Comparison of ENCODE assay signal across 1 cellular context in the genomic region with DNA sequence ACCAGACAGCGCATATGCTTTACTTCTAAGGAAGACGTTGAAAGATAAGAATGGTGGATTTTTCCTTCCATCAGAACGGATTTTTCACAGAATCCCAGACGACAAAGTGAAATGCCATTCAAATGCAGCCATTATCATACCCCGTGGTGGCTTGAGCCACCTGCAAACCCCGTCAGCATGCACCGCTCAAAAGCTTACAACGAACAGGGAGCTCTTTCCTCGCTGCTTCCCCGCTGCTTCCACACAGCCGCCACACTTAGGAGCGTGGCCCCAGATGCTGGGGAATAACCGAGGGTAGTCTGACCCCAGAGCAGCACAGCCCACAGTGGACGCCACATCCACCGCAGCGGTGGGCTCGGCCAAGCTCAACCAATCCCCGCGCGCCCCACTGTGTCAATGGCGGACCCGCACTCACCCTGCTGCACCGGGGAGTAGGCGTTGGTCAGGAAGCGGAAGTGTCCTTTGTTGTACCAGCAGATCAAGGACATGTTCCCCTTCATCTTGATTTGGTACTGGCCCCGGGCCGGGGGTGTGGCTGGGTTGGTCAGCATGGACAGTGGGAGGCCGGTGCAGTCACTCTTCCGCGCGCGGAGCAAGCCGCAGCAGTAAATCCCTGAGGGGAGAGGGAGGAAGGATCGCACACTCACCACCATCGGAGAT.
TF ChIP-seq lines count a peak whose summit lies in the region.

No MANE protein-coding gene starts in this region.

TF ChIP-seq in K562, 482 proteins besides CTCF, POLR2A, EP300 and RAD21 (continued from another document):
- TF ChIP-seq, protein P1, sequence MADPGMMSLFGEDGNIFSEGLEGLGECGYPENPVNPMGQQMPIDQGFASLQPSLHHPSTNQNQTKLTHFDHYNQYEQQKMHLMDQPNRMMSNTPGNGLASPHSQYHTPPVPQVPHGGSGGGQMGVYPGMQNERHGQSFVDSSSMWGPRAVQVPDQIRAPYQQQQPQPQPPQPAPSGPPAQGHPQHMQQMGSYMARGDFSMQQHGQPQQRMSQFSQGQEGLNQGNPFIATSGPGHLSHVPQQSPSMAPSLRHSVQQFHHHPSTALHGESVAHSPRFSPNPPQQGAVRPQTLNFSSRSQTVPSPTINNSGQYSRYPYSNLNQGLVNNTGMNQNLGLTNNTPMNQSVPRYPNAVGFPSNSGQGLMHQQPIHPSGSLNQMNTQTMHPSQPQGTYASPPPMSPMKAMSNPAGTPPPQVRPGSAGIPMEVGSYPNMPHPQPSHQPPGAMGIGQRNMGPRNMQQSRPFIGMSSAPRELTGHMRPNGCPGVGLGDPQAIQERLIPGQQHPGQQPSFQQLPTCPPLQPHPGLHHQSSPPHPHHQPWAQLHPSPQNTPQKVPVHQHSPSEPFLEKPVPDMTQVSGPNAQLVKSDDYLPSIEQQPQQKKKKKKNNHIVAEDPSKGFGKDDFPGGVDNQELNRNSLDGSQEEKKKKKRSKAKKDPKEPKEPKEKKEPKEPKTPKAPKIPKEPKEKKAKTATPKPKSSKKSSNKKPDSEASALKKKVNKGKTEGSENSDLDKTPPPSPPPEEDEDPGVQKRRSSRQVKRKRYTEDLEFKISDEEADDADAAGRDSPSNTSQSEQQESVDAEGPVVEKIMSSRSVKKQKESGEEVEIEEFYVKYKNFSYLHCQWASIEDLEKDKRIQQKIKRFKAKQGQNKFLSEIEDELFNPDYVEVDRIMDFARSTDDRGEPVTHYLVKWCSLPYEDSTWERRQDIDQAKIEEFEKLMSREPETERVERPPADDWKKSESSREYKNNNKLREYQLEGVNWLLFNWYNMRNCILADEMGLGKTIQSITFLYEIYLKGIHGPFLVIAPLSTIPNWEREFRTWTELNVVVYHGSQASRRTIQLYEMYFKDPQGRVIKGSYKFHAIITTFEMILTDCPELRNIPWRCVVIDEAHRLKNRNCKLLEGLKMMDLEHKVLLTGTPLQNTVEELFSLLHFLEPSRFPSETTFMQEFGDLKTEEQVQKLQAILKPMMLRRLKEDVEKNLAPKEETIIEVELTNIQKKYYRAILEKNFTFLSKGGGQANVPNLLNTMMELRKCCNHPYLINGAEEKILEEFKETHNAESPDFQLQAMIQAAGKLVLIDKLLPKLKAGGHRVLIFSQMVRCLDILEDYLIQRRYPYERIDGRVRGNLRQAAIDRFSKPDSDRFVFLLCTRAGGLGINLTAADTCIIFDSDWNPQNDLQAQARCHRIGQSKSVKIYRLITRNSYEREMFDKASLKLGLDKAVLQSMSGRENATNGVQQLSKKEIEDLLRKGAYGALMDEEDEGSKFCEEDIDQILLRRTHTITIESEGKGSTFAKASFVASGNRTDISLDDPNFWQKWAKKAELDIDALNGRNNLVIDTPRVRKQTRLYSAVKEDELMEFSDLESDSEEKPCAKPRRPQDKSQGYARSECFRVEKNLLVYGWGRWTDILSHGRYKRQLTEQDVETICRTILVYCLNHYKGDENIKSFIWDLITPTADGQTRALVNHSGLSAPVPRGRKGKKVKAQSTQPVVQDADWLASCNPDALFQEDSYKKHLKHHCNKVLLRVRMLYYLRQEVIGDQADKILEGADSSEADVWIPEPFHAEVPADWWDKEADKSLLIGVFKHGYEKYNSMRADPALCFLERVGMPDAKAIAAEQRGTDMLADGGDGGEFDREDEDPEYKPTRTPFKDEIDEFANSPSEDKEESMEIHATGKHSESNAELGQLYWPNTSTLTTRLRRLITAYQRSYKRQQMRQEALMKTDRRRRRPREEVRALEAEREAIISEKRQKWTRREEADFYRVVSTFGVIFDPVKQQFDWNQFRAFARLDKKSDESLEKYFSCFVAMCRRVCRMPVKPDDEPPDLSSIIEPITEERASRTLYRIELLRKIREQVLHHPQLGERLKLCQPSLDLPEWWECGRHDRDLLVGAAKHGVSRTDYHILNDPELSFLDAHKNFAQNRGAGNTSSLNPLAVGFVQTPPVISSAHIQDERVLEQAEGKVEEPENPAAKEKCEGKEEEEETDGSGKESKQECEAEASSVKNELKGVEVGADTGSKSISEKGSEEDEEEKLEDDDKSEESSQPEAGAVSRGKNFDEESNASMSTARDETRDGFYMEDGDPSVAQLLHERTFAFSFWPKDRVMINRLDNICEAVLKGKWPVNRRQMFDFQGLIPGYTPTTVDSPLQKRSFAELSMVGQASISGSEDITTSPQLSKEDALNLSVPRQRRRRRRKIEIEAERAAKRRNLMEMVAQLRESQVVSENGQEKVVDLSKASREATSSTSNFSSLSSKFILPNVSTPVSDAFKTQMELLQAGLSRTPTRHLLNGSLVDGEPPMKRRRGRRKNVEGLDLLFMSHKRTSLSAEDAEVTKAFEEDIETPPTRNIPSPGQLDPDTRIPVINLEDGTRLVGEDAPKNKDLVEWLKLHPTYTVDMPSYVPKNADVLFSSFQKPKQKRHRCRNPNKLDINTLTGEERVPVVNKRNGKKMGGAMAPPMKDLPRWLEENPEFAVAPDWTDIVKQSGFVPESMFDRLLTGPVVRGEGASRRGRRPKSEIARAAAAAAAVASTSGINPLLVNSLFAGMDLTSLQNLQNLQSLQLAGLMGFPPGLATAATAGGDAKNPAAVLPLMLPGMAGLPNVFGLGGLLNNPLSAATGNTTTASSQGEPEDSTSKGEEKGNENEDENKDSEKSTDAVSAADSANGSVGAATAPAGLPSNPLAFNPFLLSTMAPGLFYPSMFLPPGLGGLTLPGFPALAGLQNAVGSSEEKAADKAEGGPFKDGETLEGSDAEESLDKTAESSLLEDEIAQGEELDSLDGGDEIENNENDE (IDR thresholded peaks at IDR 0.05; ENCODE audit: low read depth, low read length), result no peak
- TF ChIP-seq CBX5 (IDR thresholded peaks at IDR 0.05; ENCODE audit: borderline replicate concordance, low read depth) (0 out of 2 replicates have a peak, but pooled peaks have one; percentile 10), ZNF436 (CRISPR knock-in tag; IDR thresholded peaks at IDR 0.05) (no peak), NR2C2 (CRISPR knock-in tag; IDR thresholded peaks at IDR 0.05) (no peak), NR2C2 (tag; IDR thresholded peaks at IDR 0.05) (peak; percentile 39; the same call in 1 of the 2 replicates), NFXL1 (CRISPR knock-in tag; IDR thresholded peaks at IDR 0.05) (no peak), BRD9 (IDR thresholded peaks at IDR 0.05; ENCODE audit: low read depth, partially characterized antibody) (no peak), FIP1L1 (IDR thresholded peaks at IDR 0.05; ENCODE audit: low read depth, low read length, poor library complexity, severe bottlenecking) (no peak), RFX5 (IDR thresholded peaks at IDR 0.05; ENCODE audit: low read depth, low read length) (no peak), SPI1 (IDR thresholded peaks at IDR 0.05; ENCODE audit: borderline replicate concordance, low read depth, low read length) (peak; percentile 88), POLR2B (IDR thresholded peaks at IDR 0.05; ENCODE audit: low read depth, partially characterized antibody) (no peak), JUND (IDR thresholded peaks at IDR 0.05; ENCODE audit: borderline replicate concordance, low read depth, low read length) (0 out of 2 replicates have a peak, but pooled peaks have one; percentile 36), JUND (tag; IDR thresholded peaks at IDR 0.05; ENCODE audit: borderline replicate concordance, low read depth, low read length) (no peak; the same call in 2 of the 3 replicates), GTF2E2 (tag; IDR thresholded peaks at IDR 0.05) (no peak), COPS2 (conservative IDR thresholded peaks at IDR 0.05) (no peak), ZNF165 (CRISPR knock-in tag; IDR thresholded peaks at IDR 0.05; ENCODE audit: borderline replicate concordance) (no peak), PHF8 (IDR thresholded peaks at IDR 0.05; ENCODE audit: borderline replicate concordance, low read length) (peak; percentile 23; the same call in 1 of the 2 replicates), ZNF766 (CRISPR knock-in tag; conservative IDR thresholded peaks at IDR 0.05) (no peak), NR3C1 (CRISPR knock-in tag; IDR thresholded peaks at IDR 0.05) (no peak), ELF4 (CRISPR knock-in tag; IDR thresholded peaks at IDR 0.05) (0 out of 2 replicates have a peak, but pooled peaks have one; percentile 36), ZNF586 (CRISPR knock-in tag; conservative IDR thresholded peaks at IDR 0.05) (no peak), MAZ (CRISPR knock-in tag; conservative IDR thresholded peaks at IDR 0.05 in 1 of 2, IDR thresholded peaks at IDR 0.05 in 1 of 2) (peak in 1 of 2 experiments; percentile 52; a peak in 1 of 4 replicates), ZBTB8A (IDR thresholded peaks at IDR 0.05; ENCODE audit: partially characterized antibody) (no peak), ZBTB7A (IDR thresholded peaks at IDR 0.05; ENCODE audit: borderline replicate concordance, control insufficient read depth, low read depth, low read length) (no peak; the same call in 1 of the 2 replicates), ZNF551 (CRISPR knock-in tag; IDR thresholded peaks at IDR 0.05) (no peak)
- TF ChIP-seq, protein P2, sequence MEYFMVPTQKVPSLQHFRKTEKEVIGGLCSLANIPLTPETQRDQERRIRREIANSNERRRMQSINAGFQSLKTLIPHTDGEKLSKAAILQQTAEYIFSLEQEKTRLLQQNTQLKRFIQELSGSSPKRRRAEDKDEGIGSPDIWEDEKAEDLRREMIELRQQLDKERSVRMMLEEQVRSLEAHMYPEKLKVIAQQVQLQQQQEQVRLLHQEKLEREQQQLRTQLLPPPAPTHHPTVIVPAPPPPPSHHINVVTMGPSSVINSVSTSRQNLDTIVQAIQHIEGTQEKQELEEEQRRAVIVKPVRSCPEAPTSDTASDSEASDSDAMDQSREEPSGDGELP (CRISPR knock-in tag; IDR thresholded peaks at IDR 0.05; ENCODE audit: borderline replicate concordance), result peak; percentile 46; the same call in 1 of the 2 replicates
- TF ChIP-seq, protein P3, sequence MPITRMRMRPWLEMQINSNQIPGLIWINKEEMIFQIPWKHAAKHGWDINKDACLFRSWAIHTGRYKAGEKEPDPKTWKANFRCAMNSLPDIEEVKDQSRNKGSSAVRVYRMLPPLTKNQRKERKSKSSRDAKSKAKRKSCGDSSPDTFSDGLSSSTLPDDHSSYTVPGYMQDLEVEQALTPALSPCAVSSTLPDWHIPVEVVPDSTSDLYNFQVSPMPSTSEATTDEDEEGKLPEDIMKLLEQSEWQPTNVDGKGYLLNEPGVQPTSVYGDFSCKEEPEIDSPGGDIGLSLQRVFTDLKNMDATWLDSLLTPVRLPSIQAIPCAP (CRISPR knock-in tag; IDR thresholded peaks at IDR 0.05; ENCODE audit: borderline replicate concordance), result no peak
- TF ChIP-seq, protein P4, sequence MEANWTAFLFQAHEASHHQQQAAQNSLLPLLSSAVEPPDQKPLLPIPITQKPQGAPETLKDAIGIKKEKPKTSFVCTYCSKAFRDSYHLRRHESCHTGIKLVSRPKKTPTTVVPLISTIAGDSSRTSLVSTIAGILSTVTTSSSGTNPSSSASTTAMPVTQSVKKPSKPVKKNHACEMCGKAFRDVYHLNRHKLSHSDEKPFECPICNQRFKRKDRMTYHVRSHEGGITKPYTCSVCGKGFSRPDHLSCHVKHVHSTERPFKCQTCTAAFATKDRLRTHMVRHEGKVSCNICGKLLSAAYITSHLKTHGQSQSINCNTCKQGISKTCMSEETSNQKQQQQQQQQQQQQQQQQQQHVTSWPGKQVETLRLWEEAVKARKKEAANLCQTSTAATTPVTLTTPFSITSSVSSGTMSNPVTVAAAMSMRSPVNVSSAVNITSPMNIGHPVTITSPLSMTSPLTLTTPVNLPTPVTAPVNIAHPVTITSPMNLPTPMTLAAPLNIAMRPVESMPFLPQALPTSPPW (CRISPR knock-in tag; IDR thresholded peaks at IDR 0.05), result peak; percentile 47; the same call in 1 of the 2 replicates
- TF ChIP-seq, protein P5, sequence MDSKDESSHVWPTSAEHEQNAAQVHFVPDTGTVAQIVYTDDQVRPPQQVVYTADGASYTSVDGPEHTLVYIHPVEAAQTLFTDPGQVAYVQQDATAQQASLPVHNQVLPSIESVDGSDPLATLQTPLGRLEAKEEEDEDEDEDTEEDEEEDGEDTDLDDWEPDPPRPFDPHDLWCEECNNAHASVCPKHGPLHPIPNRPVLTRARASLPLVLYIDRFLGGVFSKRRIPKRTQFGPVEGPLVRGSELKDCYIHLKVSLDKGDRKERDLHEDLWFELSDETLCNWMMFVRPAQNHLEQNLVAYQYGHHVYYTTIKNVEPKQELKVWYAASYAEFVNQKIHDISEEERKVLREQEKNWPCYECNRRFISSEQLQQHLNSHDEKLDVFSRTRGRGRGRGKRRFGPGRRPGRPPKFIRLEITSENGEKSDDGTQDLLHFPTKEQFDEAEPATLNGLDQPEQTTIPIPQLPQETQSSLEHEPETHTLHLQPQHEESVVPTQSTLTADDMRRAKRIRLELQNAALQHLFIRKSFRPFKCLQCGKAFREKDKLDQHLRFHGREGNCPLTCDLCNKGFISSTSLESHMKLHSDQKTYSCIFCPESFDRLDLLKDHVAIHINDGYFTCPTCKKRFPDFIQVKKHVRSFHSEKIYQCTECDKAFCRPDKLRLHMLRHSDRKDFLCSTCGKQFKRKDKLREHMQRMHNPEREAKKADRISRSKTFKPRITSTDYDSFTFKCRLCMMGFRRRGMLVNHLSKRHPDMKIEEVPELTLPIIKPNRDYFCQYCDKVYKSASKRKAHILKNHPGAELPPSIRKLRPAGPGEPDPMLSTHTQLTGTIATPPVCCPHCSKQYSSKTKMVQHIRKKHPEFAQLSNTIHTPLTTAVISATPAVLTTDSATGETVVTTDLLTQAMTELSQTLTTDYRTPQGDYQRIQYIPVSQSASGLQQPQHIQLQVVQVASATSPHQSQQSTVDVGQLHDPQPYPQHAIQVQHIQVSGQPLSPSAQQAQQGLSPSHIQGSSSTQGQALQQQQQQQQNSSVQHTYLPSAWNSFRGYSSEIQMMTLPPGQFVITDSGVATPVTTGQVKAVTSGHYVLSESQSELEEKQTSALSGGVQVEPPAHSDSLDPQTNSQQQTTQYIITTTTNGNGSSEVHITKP (IDR thresholded peaks at IDR 0.05; ENCODE audit: partially characterized antibody), result peak; percentile 96
- TF ChIP-seq, protein P6, sequence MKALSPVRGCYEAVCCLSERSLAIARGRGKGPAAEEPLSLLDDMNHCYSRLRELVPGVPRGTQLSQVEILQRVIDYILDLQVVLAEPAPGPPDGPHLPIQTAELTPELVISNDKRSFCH (CRISPR knock-in tag; IDR thresholded peaks at IDR 0.05), result no peak
- TF ChIP-seq, protein P6 (tag; IDR thresholded peaks at IDR 0.05), result 0 out of 2 replicates have a peak, but pooled peaks have one; percentile 20
- TF ChIP-seq, protein P7, sequence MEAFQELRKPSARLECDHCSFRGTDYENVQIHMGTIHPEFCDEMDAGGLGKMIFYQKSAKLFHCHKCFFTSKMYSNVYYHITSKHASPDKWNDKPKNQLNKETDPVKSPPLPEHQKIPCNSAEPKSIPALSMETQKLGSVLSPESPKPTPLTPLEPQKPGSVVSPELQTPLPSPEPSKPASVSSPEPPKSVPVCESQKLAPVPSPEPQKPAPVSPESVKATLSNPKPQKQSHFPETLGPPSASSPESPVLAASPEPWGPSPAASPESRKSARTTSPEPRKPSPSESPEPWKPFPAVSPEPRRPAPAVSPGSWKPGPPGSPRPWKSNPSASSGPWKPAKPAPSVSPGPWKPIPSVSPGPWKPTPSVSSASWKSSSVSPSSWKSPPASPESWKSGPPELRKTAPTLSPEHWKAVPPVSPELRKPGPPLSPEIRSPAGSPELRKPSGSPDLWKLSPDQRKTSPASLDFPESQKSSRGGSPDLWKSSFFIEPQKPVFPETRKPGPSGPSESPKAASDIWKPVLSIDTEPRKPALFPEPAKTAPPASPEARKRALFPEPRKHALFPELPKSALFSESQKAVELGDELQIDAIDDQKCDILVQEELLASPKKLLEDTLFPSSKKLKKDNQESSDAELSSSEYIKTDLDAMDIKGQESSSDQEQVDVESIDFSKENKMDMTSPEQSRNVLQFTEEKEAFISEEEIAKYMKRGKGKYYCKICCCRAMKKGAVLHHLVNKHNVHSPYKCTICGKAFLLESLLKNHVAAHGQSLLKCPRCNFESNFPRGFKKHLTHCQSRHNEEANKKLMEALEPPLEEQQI (IDR thresholded peaks at IDR 0.05), result no peak
